In the genomic region with DNA sequence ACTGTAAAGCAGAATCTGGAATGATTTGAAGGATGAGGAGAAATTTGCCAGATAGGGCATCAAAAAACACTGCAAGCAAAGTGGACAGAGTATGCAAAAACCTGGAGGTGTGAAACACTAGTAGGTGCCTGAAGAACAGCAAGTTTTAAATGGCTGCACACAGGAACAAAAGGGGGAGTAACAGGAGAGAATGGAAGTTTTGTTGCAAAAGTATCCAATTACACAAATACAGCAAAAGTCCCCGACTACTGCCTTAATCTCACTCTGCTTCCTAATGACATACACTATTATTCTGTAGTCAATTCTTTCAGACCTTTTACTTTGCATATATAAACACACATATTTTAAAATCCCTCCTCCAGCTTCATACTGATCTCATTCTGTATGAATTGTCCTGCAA, we compare ENCODE assay signal across 10 cellular contexts. TPM values are rescaled to one million over a fixed set of nuclear protein-coding genes. Genes with fewer than 3 reads are reported as not detected.
DNase-seq lines count a peak whose midpoint lies in the region; ATAC-seq and TF ChIP-seq lines count a peak whose summit lies in the region.
"Had no signal": no experiment of that assay in that cellular context is flagged by ENCODE, and none has a peak within 500 bp of the region (broad histone marks: within the 10 kb centered on the region; RNA-seq: fewer than 3 reads in every experiment).

No MANE protein-coding gene starts in this region.

- TF ChIP-seq CTCF in 22Rv1 (IDR thresholded peaks at IDR 0.05), result no peak
- no peak for TF ChIP-seq CTCF in mucosa of descending colon (IDR thresholded peaks at IDR 0.05)

- H3K4me2 ChIP-seq in GM23248 (ENCODE audit: unreplicated experiment), result peak overlapping the region; percentile 91

- H3K9me3 ChIP-seq in GM23248 (ENCODE audit: low read depth), result no peaks in the 10 kb centered on the region
- H3K9me3 ChIP-seq in iPS-18a (ENCODE audit: control insufficient read depth, low read depth, low read length), result no peaks in the 10 kb centered on the region
- H3K9me3 ChIP-seq in mucosa of descending colon, result no peaks in the 10 kb centered on the region
- H3K9me3 ChIP-seq: right atrium auricular region had no signal

- H3K4me1 ChIP-seq in GM23248 (ENCODE audit: insufficient read depth), result peaks cover 34% of the 10 kb centered on the region
- H3K4me1 ChIP-seq in iPS-18a (ENCODE audit: control insufficient read depth, low read depth, low read length), result peaks cover 10% of the 10 kb centered on the region
- peaks cover 10% of the 10 kb centered on the region for H3K4me1 ChIP-seq in mucosa of descending colon (ENCODE audit: low read depth)

- in situ Hi-C loops in GM23248 (cut with MboI), result no loop called here

- H3K36me3 Mint-ChIP-seq in activated CD4-positive, alpha-beta memory T cell treated with anti-CD3 and anti-CD28 coated beads, Interleukin-2, amount 10 ng/mL, durations not matched to agents 7 days and 5 days (ENCODE audit: low read depth), result peaks cover 32% of the 10 kb centered on the region

- H3K27ac ChIP-seq in 22Rv1 (peak overlapping the region; percentile 88; the same call in 1 of the 2 replicates), GM23248 (peak overlapping the region; percentile 80), iPS-18a (ENCODE audit: low read length) (no peak overlapping the region)

- peaks cover 33% of the 10 kb centered on the region for H3K36me3 ChIP-seq in GM23248 (ENCODE audit: low read depth)
- H3K36me3 ChIP-seq in iPS-18a (ENCODE audit: control insufficient read depth, low read depth, low read length), result peaks cover 37% of the 10 kb centered on the region
- no peaks in the 10 kb centered on the region for H3K36me3 ChIP-seq in mucosa of descending colon (ENCODE audit: low read depth)

- POLR2A ChIA-PET in activated CD4-positive, alpha-beta memory T cell treated with anti-CD3 and anti-CD28 coated beads, Interleukin-2, amount 10 ng/mL, durations not matched to agents 7 days and 5 days (lab: Charles Lee), result interaction anchor here (1.0 to 3.0 kb wide), 6 partner anchors 11 to 512 kb away, joined by 3 to 12 read pairs (median 6); a partner anchor contains a TSS

- H3K27me3 ChIP-seq in GM23248 (replicated peaks; ENCODE audit: insufficient read depth) (no peaks in the 10 kb centered on the region), iPS-18a (ENCODE audit: control insufficient read depth, insufficient read depth, low read length) (peaks cover 3% of the 10 kb centered on the region)
- H3K27me3 ChIP-seq: right atrium auricular region had no signal

- H3K9ac ChIP-seq in GM23248 (peak overlapping the region; percentile 79), iPS-18a (ENCODE audit: low read length) (no peak overlapping the region)

- CTCF ChIA-PET in activated CD4-positive, alpha-beta memory T cell treated with anti-CD3 and anti-CD28 coated beads, Interleukin-2, amount 10 ng/mL, durations not matched to agents 7 days and 5 days (lab: Charles Lee), result interaction anchor here (1.5 to 1.6 kb wide), 2 partner anchors 40 to 522 kb away, joined by 4 to 7 read pairs; a partner anchor contains a TSS

- H3K4me1 Mint-ChIP-seq in activated CD4-positive, alpha-beta memory T cell treated with anti-CD3 and anti-CD28 coated beads, Interleukin-2, amount 10 ng/mL, durations not matched to agents 7 days and 5 days, result peaks cover 43% of the 10 kb centered on the region

- peaks cover 57% of the 10 kb centered on the region for H3K79me2 ChIP-seq in GM23248 (ENCODE audit: insufficient read depth)

- 67 to 90% methylated on average over 1 of the region's 1 CpG for WGBS in GM23248 (ENCODE audit: low coverage in 1 of 2, low lambda C conversion rate in 2 of 2, missing lambda C conversion rate in 2 of 2), 2 experiments

- no peaks in the 10 kb centered on the region for H3K9me3 Mint-ChIP-seq in activated CD4-positive, alpha-beta memory T cell treated with anti-CD3 and anti-CD28 coated beads, Interleukin-2, amount 10 ng/mL, durations not matched to agents 7 days and 5 days

- no peaks in the 10 kb centered on the region for H4K20me1 ChIP-seq in GM23248 (ENCODE audit: insufficient read depth)

- H3K4me3 ChIP-seq in GM23248 (peak overlapping the region; percentile 89), iPS-18a (ENCODE audit: low read length) (peak overlapping the region; percentile 90), mucosa of descending colon (no peak overlapping the region)

- peak overlapping the region; percentile 92 for H3K27ac Mint-ChIP-seq in activated CD4-positive, alpha-beta memory T cell treated with anti-CD3 and anti-CD28 coated beads, Interleukin-2, amount 10 ng/mL, durations not matched to agents 7 days and 5 days

- H3F3A ChIP-seq in GM23248 (ENCODE audit: insufficient read depth), result peaks cover 41% of the 10 kb centered on the region

- no peaks in the 10 kb centered on the region for H3K9me2 ChIP-seq in GM23248 (ENCODE audit: insufficient read depth)

- peak overlapping the region; percentile 88; the same call in 1 of the 2 replicates for H2AFZ ChIP-seq in GM23248

- DNase-seq in GM23248 (no peak), SIG-M5 (lab: John Stamatoyannopoulos, UW) (no peak), mucosa of descending colon (no peak), NCI-H2227 treated with DMSO at 0.1 percent for 48 hours (lab: John Stamatoyannopoulos, UW) (no peak)
- DNase-seq in activated CD4-positive, alpha-beta memory T cell treated with anti-CD3 and anti-CD28 coated beads, Interleukin-2, amount 10 ng/mL, durations not matched to agents 7 days and 5 days, result no peak
- DNase-seq: NCI-H1105 treated with DMSO at 0.1 percent for 48 hours had no signal

- H3K27me3 Mint-ChIP-seq in activated CD4-positive, alpha-beta memory T cell treated with anti-CD3 and anti-CD28 coated beads, Interleukin-2, amount 10 ng/mL, durations not matched to agents 7 days and 5 days, result no peaks in the 10 kb centered on the region

- intact Hi-C loops in mucosa of descending colon (cut with DNase I, micrococcal nuclease), result no loop called here

- peak overlapping the region; percentile 91 for H3K4me3 Mint-ChIP-seq in activated CD4-positive, alpha-beta memory T cell treated with anti-CD3 and anti-CD28 coated beads, Interleukin-2, amount 10 ng/mL, durations not matched to agents 7 days and 5 days

- ATAC-seq in esophagus mucosa (no peak), mucosa of descending colon (no peak)

RNA-seq across cellular contexts. Expression of a gene that starts 1.5 kb away (rescaled TPM):
- total RNA-seq in GM23248 (2014; rRNA removed; shearing (Covaris generic)), result 14.9 and 29.3 TPM in 2 replicates
- polyA plus RNA-seq in GM23248 (2016; fragmentation: Nextera tagmentation; extraction: Ambion mirVana), result 11.2 and 12.4 TPM in 2 replicates
- 10 to 100 TPM; 26.0 to 29.0 TPM for total RNA-seq in activated CD4-positive, alpha-beta memory T cell treated with anti-CD3 and anti-CD28 coated beads, Interleukin-2, amount 10 ng/mL, durations not matched to agents 7 days and 5 days
- total RNA-seq in esophagus mucosa (8.2 TPM), mucosa of descending colon (10 to 100 TPM in 2 of 3 donors, 1 to 10 TPM in 1; 8.7 to 23.2 (median 13.1) TPM)
